In the genomic region with DNA sequence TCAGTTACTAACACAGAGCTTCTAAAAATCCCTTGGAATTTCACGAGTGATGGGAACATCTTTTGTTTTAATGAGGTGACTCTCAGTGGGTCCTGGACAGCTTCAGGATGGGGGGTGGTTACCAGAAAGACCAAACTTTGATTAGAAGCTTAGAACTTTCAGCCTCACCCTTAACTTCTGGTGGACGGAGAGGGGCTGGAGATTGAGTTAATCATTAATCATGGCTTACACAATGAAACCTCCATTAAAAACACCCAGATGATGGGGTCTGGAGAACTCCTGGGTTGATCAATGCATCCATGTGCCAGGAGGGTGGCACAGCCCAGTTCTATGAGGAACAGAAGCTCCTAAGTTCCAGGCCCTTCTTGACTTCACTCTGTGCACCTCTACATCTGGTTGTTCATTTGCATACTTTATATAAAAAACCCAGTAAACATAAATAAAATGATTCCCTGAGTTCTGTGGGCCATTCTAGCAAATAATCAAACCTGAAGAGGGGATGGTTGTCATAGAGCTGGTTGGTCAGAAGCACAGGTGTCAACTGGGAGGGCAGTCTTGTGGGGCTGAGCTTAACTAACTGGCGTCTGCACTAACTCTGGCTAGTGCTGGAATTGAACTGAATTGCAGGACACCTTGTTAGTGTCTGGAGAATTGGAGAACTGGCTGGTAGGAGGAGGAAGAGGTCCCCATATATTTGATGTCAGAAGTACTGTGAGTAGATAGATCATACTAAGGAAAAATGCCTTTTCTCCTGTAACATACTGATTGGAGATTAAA, we compare ENCODE assay signal across 16 cellular contexts. TPM values are rescaled to one million over a fixed set of nuclear protein-coding genes. Genes with fewer than 3 reads are reported as not detected.
DNase-seq lines count a peak whose midpoint lies in the region; ATAC-seq and TF ChIP-seq lines count a peak whose summit lies in the region.
"Had no signal": no experiment of that assay in that cellular context is flagged by ENCODE, and none has a peak within 500 bp of the region (broad histone marks: within the 10 kb centered on the region; RNA-seq: fewer than 3 reads in every experiment).

No MANE protein-coding gene starts in this region.

- peaks cover 2 to 36% (median 9%) of the 10 kb centered on the region in 3 experiments; a peak in 4 of 7 replicates for H3K36me3 Mint-ChIP-seq in H9 (ENCODE audit: insufficient read depth in 1 of 3, low read depth in 3 of 3)

- H3K18ac ChIP-seq in H9 (ENCODE audit: insufficient read length, low read depth, low read length), result no peak overlapping the region

- no peaks in the 10 kb centered on the region for H3K9me3 ChIP-seq in GM23248 (ENCODE audit: low read depth)
- no peaks in the 10 kb centered on the region for H3K9me3 ChIP-seq in adipocyte (ENCODE audit: control insufficient read depth, low read length)
- H3K9me3 ChIP-seq in right lobe of liver, result no peaks in the 10 kb centered on the region
- H3K9me3 ChIP-seq in vagina, result no peaks in the 10 kb centered on the region
- no peaks in the 10 kb centered on the region for H3K9me3 ChIP-seq in H9 (ENCODE audit: control insufficient read depth, low read depth, low read length)
- H3K9me3 ChIP-seq: BE2C, mucosa of descending colon had no signal

- intact Hi-C loops in right lobe of liver (cut with DNase I), result no loop called here
- intact Hi-C loops in vagina (cut with DNase I), result loop anchor here (5.0 kb wide), 1 partner anchor 36 kb away; no protein-coding TSS in a partner anchor

- in situ Hi-C loops in GM23248 (cut with MboI), result no loop called here

- H3K4me2 ChIP-seq in GM23248 (ENCODE audit: unreplicated experiment) (no peak overlapping the region), H9 (ENCODE audit: insufficient read depth, insufficient read length, low read length) (no peak overlapping the region)

- no peak overlapping the region for H2BK120ac ChIP-seq in H9 (ENCODE audit: low read depth, low read length, poor library complexity, severe bottlenecking)

- no peak overlapping the region for H2AK5ac ChIP-seq in H9 (ENCODE audit: insufficient read length, low read length)

- no peak overlapping the region for H2BK5ac ChIP-seq in H9 (ENCODE audit: insufficient read length, low read length)

- H3K36me3 ChIP-seq in GM23248 (ENCODE audit: low read depth) (no peaks in the 10 kb centered on the region), adipocyte (ENCODE audit: control insufficient read depth, insufficient read depth, low read length, severe bottlenecking) (peaks cover 9% of the 10 kb centered on the region), right lobe of liver (no peaks in the 10 kb centered on the region), vagina (no peaks in the 10 kb centered on the region)

- H3K27me3 Mint-ChIP-seq in H9 (ENCODE audit: low read depth), result no peaks in the 10 kb centered on the region
- H3K27me3 Mint-ChIP-seq: activated CD4-positive, alpha-beta memory T cell treated with anti-CD3 and anti-CD28 coated beads, Interleukin-2, amount 10 ng/mL, durations not matched to agents 7 days and 5 days; activated naive CD8-positive, alpha-beta T cell treated with anti-CD3 and anti-CD28 coated beads, Interleukin-2, amount 10 ng/mL, durations not matched to agents 7 days and 5 days; T-cell had no signal

- H3K4me1 Mint-ChIP-seq in H9, result no peaks in the 10 kb centered on the region

- H3K79me2 ChIP-seq in GM23248 (ENCODE audit: insufficient read depth) (peaks cover 84% of the 10 kb centered on the region), H9 (ENCODE audit: insufficient read depth, low read length) (peaks cover 5% of the 10 kb centered on the region; the same call in 1 of the 2 replicates)

- no peak overlapping the region for H2AFZ ChIP-seq in GM23248
- no peak overlapping the region for H2AFZ ChIP-seq in H9 (ENCODE audit: low read length)

- no peak overlapping the region for H2BK15ac ChIP-seq in H9 (ENCODE audit: low read depth, low read length)

- no peak overlapping the region for H3K4me3 ChIP-seq in GM23248
- no peak overlapping the region for H3K4me3 ChIP-seq in adipocyte (ENCODE audit: low read length)
- peak overlapping the region in 1 of 3 donors; percentile 4 for H3K4me3 ChIP-seq in right lobe of liver
- H3K4me3 ChIP-seq in vagina, result no peak overlapping the region
- H3K4me3 ChIP-seq: mucosa of descending colon had no signal

- no peak overlapping the region for H3K23ac ChIP-seq in H9 (ENCODE audit: insufficient read length, low read depth, low read length)

- H3K4ac ChIP-seq in H9 (ENCODE audit: low read depth, low read length), result no peak overlapping the region

- H4K91ac ChIP-seq in H9 (ENCODE audit: insufficient read length, low read depth, low read length), result no peak overlapping the region

- H3K23me2 ChIP-seq in H9 (ENCODE audit: insufficient read length, low read depth, low read length, poor library complexity, severe bottlenecking), result no peaks in the 10 kb centered on the region

- ATAC-seq in right lobe of liver (peak; percentile 34 to 78 (median 50)), GM19467 (IDR thresholded peaks at IDR 0.05; ENCODE audit: unreplicated experiment) (no peak)
- ATAC-seq: activated T-cell treated with anti-CD3 and anti-CD28 coated beads, Interleukin-2, amount 50 U/mL, for 4 hours; mucosa of descending colon had no signal

- H3K9ac ChIP-seq in GM23248, result peak overlapping the region; percentile 13; the same call in 1 of the 2 replicates
- peak overlapping the region; percentile 25 for H3K9ac ChIP-seq in adipocyte (ENCODE audit: low read length)
- no peak overlapping the region for H3K9ac ChIP-seq in H9 (ENCODE audit: extremely low read depth, insufficient read length, low read length)

- TF ChIP-seq POLR2A in right lobe of liver (IDR thresholded peaks at IDR 0.05) (no peak), vagina (IDR thresholded peaks at IDR 0.05) (no peak)

- no peak overlapping the region for H3K14ac ChIP-seq in H9 (ENCODE audit: insufficient read depth, low read length)

- no peak overlapping the region for H3T11ph ChIP-seq in H9 (ENCODE audit: low read length)

- 62 to 64% methylated on average over 3 of the region's 3 CpGs for WGBS in GM23248 (ENCODE audit: low coverage in 1 of 2, low lambda C conversion rate in 2 of 2, missing lambda C conversion rate in 2 of 2), 2 experiments
- WGBS in right lobe of liver (ENCODE audit: insufficient coverage, low coverage, low lambda C conversion rate, missing lambda C conversion rate), result 14% methylated on average over 3 of the region's 3 CpGs
- WGBS in H9 (ENCODE audit: extremely low coverage, insufficient read length, low lambda C conversion rate), result no CpG with 5 or more reads among the region's 3 CpGs

- no peak overlapping the region for H2BK12ac ChIP-seq in H9 (ENCODE audit: insufficient read length, low read depth, low read length)

- DNase-seq in GM23248 (no peak), adipocyte (ENCODE audit: low read depth) (no peak), right lobe of liver (no peak), vagina (ENCODE audit: extremely low spot score in 2 of 2) (no peak), GM03348 (ENCODE audit: low spot score) (no peak), H9 (no peak)
- DNase-seq: activated CD4-positive, alpha-beta memory T cell treated with anti-CD3 and anti-CD28 coated beads, Interleukin-2, amount 10 ng/mL, durations not matched to agents 7 days and 5 days; activated naive CD8-positive, alpha-beta T cell treated with anti-CD3 and anti-CD28 coated beads, Interleukin-2, amount 10 ng/mL, durations not matched to agents 7 days and 5 days; activated T-cell treated with anti-CD3 and anti-CD28 coated beads, Interleukin-2, amount 50 U/mL, for 4 hours; BE2C; DMS153; mucosa of descending colon; NCI-H2029; T-cell had no signal

- peaks cover 51% of the 10 kb centered on the region for H3F3A ChIP-seq in GM23248 (ENCODE audit: insufficient read depth)

- H3K27ac Mint-ChIP-seq in H9, result peak overlapping the region in 1 of 3 experiments; percentile 31; a peak in 1 of 7 replicates
- H3K27ac Mint-ChIP-seq: activated CD4-positive, alpha-beta memory T cell treated with anti-CD3 and anti-CD28 coated beads, Interleukin-2, amount 10 ng/mL, durations not matched to agents 7 days and 5 days; activated naive CD8-positive, alpha-beta T cell treated with anti-CD3 and anti-CD28 coated beads, Interleukin-2, amount 10 ng/mL, durations not matched to agents 7 days and 5 days had no signal

- H4K20me1 ChIP-seq in GM23248 (ENCODE audit: insufficient read depth) (no peaks in the 10 kb centered on the region), H9 (ENCODE audit: control insufficient read depth, insufficient read depth, insufficient read length) (no peaks in the 10 kb centered on the region)

- H3K9me3 Mint-ChIP-seq in H9, result no peaks in the 10 kb centered on the region
- H3K9me3 Mint-ChIP-seq: activated CD4-positive, alpha-beta memory T cell treated with anti-CD3 and anti-CD28 coated beads, Interleukin-2, amount 10 ng/mL, durations not matched to agents 7 days and 5 days; activated naive CD8-positive, alpha-beta T cell treated with anti-CD3 and anti-CD28 coated beads, Interleukin-2, amount 10 ng/mL, durations not matched to agents 7 days and 5 days; activated T-cell treated with anti-CD3 and anti-CD28 coated beads, Interleukin-2, amount 50 U/mL, for 4 hours; T-cell had no signal

- peaks cover 51% of the 10 kb centered on the region for H3K4me1 ChIP-seq in GM23248 (ENCODE audit: insufficient read depth)
- H3K4me1 ChIP-seq in adipocyte (ENCODE audit: control insufficient read depth, insufficient read depth, low read length), result peaks cover 46% of the 10 kb centered on the region
- H3K4me1 ChIP-seq in right lobe of liver, result peaks cover 0 to 79% (median 18%) of the 10 kb centered on the region in 4 donors
- H3K4me1 ChIP-seq in vagina, result peaks cover 26% of the 10 kb centered on the region
- H3K4me1 ChIP-seq in H9 (ENCODE audit: insufficient read depth, low read length), result no peaks in the 10 kb centered on the region
- H3K4me1 ChIP-seq: BE2C had no signal

- H3K56ac ChIP-seq in H9 (ENCODE audit: insufficient read length, low read depth, low read length), result no peak overlapping the region

- H4K8ac ChIP-seq in H9 (replicated peaks; ENCODE audit: insufficient read length, low read depth, low read length), result no peak overlapping the region

- no peak overlapping the region for H3K4me3 Mint-ChIP-seq in H9
- H3K4me3 Mint-ChIP-seq: activated CD4-positive, alpha-beta memory T cell treated with anti-CD3 and anti-CD28 coated beads, Interleukin-2, amount 10 ng/mL, durations not matched to agents 7 days and 5 days; activated naive CD8-positive, alpha-beta T cell treated with anti-CD3 and anti-CD28 coated beads, Interleukin-2, amount 10 ng/mL, durations not matched to agents 7 days and 5 days; activated T-cell treated with anti-CD3 and anti-CD28 coated beads, Interleukin-2, amount 50 U/mL, for 4 hours had no signal

- H3K27me3 ChIP-seq in GM23248 (replicated peaks; ENCODE audit: insufficient read depth) (no peaks in the 10 kb centered on the region), adipocyte (replicated peaks; ENCODE audit: control insufficient read depth, insufficient read depth, low read length) (no peaks in the 10 kb centered on the region), right lobe of liver (no peaks in the 10 kb centered on the region), vagina (no peaks in the 10 kb centered on the region), H9 (ENCODE audit: insufficient read depth, low read length) (no peaks in the 10 kb centered on the region)
- H3K27me3 ChIP-seq: BE2C had no signal

- no peaks in the 10 kb centered on the region for H3K9me2 ChIP-seq in GM23248 (ENCODE audit: insufficient read depth)

- H3K27ac ChIP-seq in GM23248 (no peak overlapping the region), right lobe of liver (peak overlapping the region in 1 of 3 donors; percentile 19), vagina (peak overlapping the region; percentile 44), H9 (ENCODE audit: insufficient read length, low read depth, low read length) (no peak overlapping the region)

- H3K79me1 ChIP-seq in H9 (ENCODE audit: insufficient read depth, low read depth, low read length, poor library complexity, severe bottlenecking), result peaks cover 5% of the 10 kb centered on the region

- TF ChIP-seq CTCF in right lobe of liver (IDR thresholded peaks at IDR 0.05) (no peak), vagina (IDR thresholded peaks at IDR 0.05) (no peak), H9 (conservative IDR thresholded peaks at IDR 0.05) (no peak)

- H4K5ac ChIP-seq in H9 (ENCODE audit: insufficient read length, low read depth, low read length), result no peak overlapping the region

- H2BK20ac ChIP-seq in H9 (ENCODE audit: low read depth, low read length, poor library complexity, severe bottlenecking), result no peak overlapping the region

RNA-seq across cellular contexts. Expression of gene RMND1, which starts 10.3 kb away (rescaled TPM):
- 29.9 and 31.1 TPM in 2 replicates for total RNA-seq in GM23248 (2014; rRNA removed; shearing (Covaris generic))
- polyA plus RNA-seq in GM23248 (2016; fragmentation: Nextera tagmentation; extraction: Ambion mirVana), result 25.6 and 30.6 TPM in 2 replicates
- 10 to 100 TPM; 13.1 to 23.4 (median 19.5) TPM for total RNA-seq in right lobe of liver
- total RNA-seq in vagina, result 15.7 TPM
- total RNA-seq in H9 (2021), result 25.2 and 27.0 TPM in 2 replicates

RNA-seq across cellular contexts. Expression of gene ZBTB2, which starts 50.2 kb away (rescaled TPM):
- total RNA-seq in GM23248 (2014; rRNA removed; shearing (Covaris generic)), result 11.6 and 13.7 TPM in 2 replicates
- 9.7 and 9.9 TPM in 2 replicates for polyA plus RNA-seq in GM23248 (2016; fragmentation: Nextera tagmentation; extraction: Ambion mirVana)
- total RNA-seq in right lobe of liver (1 to 10 TPM; 3.2 to 6.0 (median 4.5) TPM), vagina (15.0 TPM), H9 (2021) (30.5 and 31.4 TPM in 2 replicates)

RNA-seq across cellular contexts. Expression of gene CCDC170, which starts 52.2 kb away (rescaled TPM):
- total RNA-seq in GM23248 (2014; rRNA removed; shearing (Covaris generic)), result 0.11 TPM in 1 of 2 replicates, not detected in the other
- 0.27 and 0.49 TPM in 2 replicates for polyA plus RNA-seq in GM23248 (2016; fragmentation: Nextera tagmentation; extraction: Ambion mirVana)
- total RNA-seq in right lobe of liver (under 1 TPM; 0.31 to 0.93 (median 0.55) TPM), vagina (2.0 TPM), H9 (2021) (0.07 and 0.26 TPM in 2 replicates)
- total RNA-seq: activated CD4-positive, alpha-beta memory T cell treated with anti-CD3 and anti-CD28 coated beads, Interleukin-2, amount 10 ng/mL, durations not matched to agents 7 days and 5 days; activated naive CD8-positive, alpha-beta T cell treated with anti-CD3 and anti-CD28 coated beads, Interleukin-2, amount 10 ng/mL, durations not matched to agents 7 days and 5 days; activated T-cell treated with anti-CD3 and anti-CD28 coated beads, Interleukin-2, amount 50 U/mL, for 4 hours; bronchial epithelial cell had no signal
